Comparison of ENCODE assay signal across 10 cellular contexts in genomic region chr15:77630956-77631789, GRCh38. TPM values are rescaled to one million over a fixed set of nuclear protein-coding genes. Genes with fewer than 3 reads are reported as not detected.
DNase-seq lines count a peak whose midpoint lies in the region; ATAC-seq and TF ChIP-seq lines count a peak whose summit lies in the region.
"Had no signal": no experiment of that assay in that cellular context is flagged by ENCODE, and none has a peak within 500 bp of the region (broad histone marks: within the 10 kb centered on the region; RNA-seq: fewer than 3 reads in every experiment).

No MANE protein-coding gene starts in this region.

- peaks cover 45 to 78% (median 66%) of the 10 kb centered on the region in 3 donors for H3K27me3 Mint-ChIP-seq in CD14-positive monocyte (ENCODE audit: low read depth in 3 of 3)

- H3K27ac ChIP-seq in WERI-Rb-1, result 0 out of 2 replicates have a peak overlapping the region, but pooled peaks have one; percentile 19
- peak overlapping the region; percentile 44 for H3K27ac ChIP-seq in left ventricle myocardium inferior (replicated peaks)

- H3K36me3 ChIP-seq in ES-I3 (ENCODE audit: insufficient read depth, low read length), result no peaks in the 10 kb centered on the region
- no peaks in the 10 kb centered on the region for H3K36me3 ChIP-seq in WERI-Rb-1
- no peaks in the 10 kb centered on the region for H3K36me3 ChIP-seq in left ventricle myocardium inferior

- H3K27ac Mint-ChIP-seq in CD14-positive monocyte, result no peak overlapping the region

- H3K36me3 Mint-ChIP-seq in CD14-positive monocyte, result peaks cover 0 to 2% of the 10 kb centered on the region in 2 donors

- intact Hi-C loops in left ventricle myocardium inferior (cut with micrococcal nuclease), result no loop called here
- intact Hi-C loops in posterior cingulate gyrus (cut with DNase I), result loop anchor here (5.0 to 10.0 kb wide), 2 partner anchors 54 to 244 kb away; no protein-coding TSS in a partner anchor
- intact Hi-C loops in CD14-positive monocyte (cut with micrococcal nuclease), result no loop called here

- H3K4me1 Mint-ChIP-seq in CD14-positive monocyte, result peaks cover 11% of the 10 kb centered on the region

- peaks cover 0 to 13% (median 2%) of the 10 kb centered on the region in 7 donors for H3K9me3 Mint-ChIP-seq in CD14-positive monocyte

- H3K9me3 ChIP-seq in ES-I3 (ENCODE audit: control insufficient read depth, insufficient read depth, low read length), result no peaks in the 10 kb centered on the region
- no peaks in the 10 kb centered on the region for H3K9me3 ChIP-seq in WERI-Rb-1 (ENCODE audit: severe bottlenecking)
- no peaks in the 10 kb centered on the region for H3K9me3 ChIP-seq in left ventricle myocardium inferior (replicated peaks)

- H3K4me3 Mint-ChIP-seq in CD14-positive monocyte, result peak overlapping the region in 1 of 2 donors; percentile 68

- no peak overlapping the region for H3K4me3 ChIP-seq in WERI-Rb-1 (ENCODE audit: low read depth, low read length)
- H3K4me3 ChIP-seq in left ventricle myocardium inferior, result peak overlapping the region; percentile 78

- ATAC-seq in GM19455 (IDR thresholded peaks at IDR 0.05; ENCODE audit: unreplicated experiment) (no peak), HG02840 (IDR thresholded peaks at IDR 0.05; ENCODE audit: low FRiP score, unreplicated experiment) (no peak)

- peak overlapping the region; percentile 78 for H3K9ac ChIP-seq in ES-I3 (ENCODE audit: low read depth, low read length)

- H3K27me3 ChIP-seq in WERI-Rb-1 (ENCODE audit: insufficient read depth, low read depth, severe bottlenecking), result no peaks in the 10 kb centered on the region
- H3K27me3 ChIP-seq in left ventricle myocardium inferior (ENCODE audit: low read depth), result peaks cover 56% of the 10 kb centered on the region

- peak; percentile 23; the same call in 1 of the 2 replicates for TF ChIP-seq CTCF in WERI-Rb-1 (IDR thresholded peaks at IDR 0.05; ENCODE audit: low read depth, low read length)
- peak; percentile 54 for TF ChIP-seq CTCF in left ventricle myocardium inferior (IDR thresholded peaks at IDR 0.05; ENCODE audit: borderline replicate concordance)
- TF ChIP-seq CTCF in CD14-positive monocyte (IDR thresholded peaks at IDR 0.05), result no peak

- H3K4me1 ChIP-seq in ES-I3 (ENCODE audit: insufficient read depth, low read length) (peaks cover 29% of the 10 kb centered on the region), left ventricle myocardium inferior (peaks cover 38% of the 10 kb centered on the region)

- DNase-seq in WERI-Rb-1, result peak; percentile 50
- no peak for DNase-seq in left ventricle myocardium inferior
- DNase-seq in posterior cingulate gyrus, result peak; percentile 50 to 96 (median 76)
- no peak for DNase-seq in CD14-positive monocyte (ENCODE audit: low spot score)
- no peak for DNase-seq in NCI-H345 treated with DMSO at 0.1 percent for 48 hours (lab: John Stamatoyannopoulos, UW; ENCODE audit: unreplicated experiment)
- DNase-seq: MV-4-11, T-helper 2 cell had no signal

RNA-seq across cellular contexts. Expression of gene LINGO1, which starts 1.5 kb away (rescaled TPM):
- total RNA-seq in left ventricle myocardium inferior, result 0.96 TPM
- polyA plus RNA-seq in CD14-positive monocyte, result not detected

Comparison
In these comparisons a context has a peak if more than half of its experiments do, and no peak if none do; other contexts are left out.
1. DNase-seq: peak in WERI-Rb-1 (single experiment) and posterior cingulate gyrus (10 of 10); none in left ventricle myocardium inferior (single experiment), CD14-positive monocyte (single experiment) and NCI-H345 treated with DMSO at 0.1 percent for 48 hours (single experiment).